Comparison of ENCODE assay signal across 8 cellular contexts in genomic region chr13:106568225-106569003, GRCh38. TPM values are rescaled to one million over a fixed set of nuclear protein-coding genes. Genes with fewer than 3 reads are reported as not detected.
DNase-seq lines count a peak whose midpoint lies in the region; ATAC-seq and TF ChIP-seq lines count a peak whose summit lies in the region.

No MANE protein-coding gene starts in this region.

- no peaks in the 10 kb centered on the region for H3K27me3 Mint-ChIP-seq in nephron (ENCODE audit: low read depth)

- no peak for TF ChIP-seq CTCF in colonic mucosa (IDR thresholded peaks at IDR 0.05)
- TF ChIP-seq CTCF in nephron (IDR thresholded peaks at IDR 0.05; ENCODE audit: unreplicated experiment in 3 of 3) = no peak
- TF ChIP-seq CTCF in omental fat pad (IDR thresholded peaks at IDR 0.05) = no peak

- intact Hi-C loops in colonic mucosa (cut with DNase I) = loop anchor here (5.0 to 10.0 kb wide), 2 partner anchors 49 to 346 kb away; no protein-coding TSS in a partner anchor

- H3K9me3 Mint-ChIP-seq in nephron = no peaks in the 10 kb centered on the region

- H3K36me3 ChIP-seq in colonic mucosa = no peaks in the 10 kb centered on the region

- peaks cover 37% of the 10 kb centered on the region for H3K4me1 Mint-ChIP-seq in nephron

- peaks cover 9% of the 10 kb centered on the region for H3K4me1 ChIP-seq in colonic mucosa

- no peaks in the 10 kb centered on the region for H3K9me3 ChIP-seq in colonic mucosa

- H3K36me3 Mint-ChIP-seq in nephron (ENCODE audit: low read depth) = peaks cover 3% of the 10 kb centered on the region

- peak overlapping the region; percentile 98 to 99 (median 98) for H3K4me3 Mint-ChIP-seq in nephron

- peak overlapping the region; percentile 81 for H3K4me3 ChIP-seq in colonic mucosa

- ATAC-seq in HG02588 (IDR thresholded peaks at IDR 0.05; ENCODE audit: unreplicated experiment) = peak; percentile 25
- ATAC-seq in omental fat pad (ENCODE audit: low FRiP score) = no peak

- DNase-seq in NOMO-1 treated with DMSO at 0.1 percent for 48 hours (lab: John Stamatoyannopoulos, UW; ENCODE audit: unreplicated experiment) = peak; percentile 57
- no peak for DNase-seq in NOMO-1 (lab: John Stamatoyannopoulos, UW; ENCODE audit: unreplicated experiment in 2 of 2)
- DNase-seq in NCI-H82 treated with DMSO at 0.1 percent for 48 hours (lab: John Stamatoyannopoulos, UW; ENCODE audit: unreplicated experiment) = peak; percentile 76
- no peak for DNase-seq in colonic mucosa
- no peak for DNase-seq in omental fat pad (ENCODE audit: low spot score)
- DNase-seq in iPS-NIHi11 (ENCODE audit: low spot score) = no peak

- H3K9ac ChIP-seq in colonic mucosa (ENCODE audit: low read depth in 2 of 2, low read length in 2 of 2) = peak overlapping the region; percentile 31 to 90

- H3K27ac Mint-ChIP-seq in nephron = peak overlapping the region; percentile 83 to 98 (median 98)

- peak overlapping the region; percentile 99 for H3K27ac ChIP-seq in colonic mucosa

- H3K27me3 ChIP-seq in colonic mucosa = no peaks in the 10 kb centered on the region

RNA-seq across cellular contexts. Expression of gene ARGLU1, which starts 0.5 kb away (rescaled TPM):
- 10 to 100 TPM; 58.7 to 60.0 TPM for total RNA-seq in colonic mucosa
- 100 to 1,000 TPM in 3 of 4 donors, 10 to 100 TPM in 1; 70.8 to 154 (median 122) TPM for total RNA-seq in omental fat pad

RNA-seq across cellular contexts. Expression of gene EFNB2, which starts 33.0 kb away (rescaled TPM):
- 100 to 1,000 TPM in 1 of 2 donors, 10 to 100 TPM in 1; 41.8 to 104 TPM for total RNA-seq in colonic mucosa
- total RNA-seq in omental fat pad = 10 to 100 TPM; 11.9 to 50.4 (median 37.4) TPM

Comparison
In these comparisons a context has a peak if more than half of its experiments do, and no peak if none do; other contexts are left out.
1. DNase-seq: peak in NOMO-1 treated with DMSO at 0.1 percent for 48 hours (single experiment) and NCI-H82 treated with DMSO at 0.1 percent for 48 hours (single experiment); none in NOMO-1 (0 of 2), colonic mucosa (single experiment), omental fat pad (single experiment) and iPS-NIHi11 (single experiment).